Comparison of ENCODE assay signal across 15 cellular contexts in the genomic region with DNA sequence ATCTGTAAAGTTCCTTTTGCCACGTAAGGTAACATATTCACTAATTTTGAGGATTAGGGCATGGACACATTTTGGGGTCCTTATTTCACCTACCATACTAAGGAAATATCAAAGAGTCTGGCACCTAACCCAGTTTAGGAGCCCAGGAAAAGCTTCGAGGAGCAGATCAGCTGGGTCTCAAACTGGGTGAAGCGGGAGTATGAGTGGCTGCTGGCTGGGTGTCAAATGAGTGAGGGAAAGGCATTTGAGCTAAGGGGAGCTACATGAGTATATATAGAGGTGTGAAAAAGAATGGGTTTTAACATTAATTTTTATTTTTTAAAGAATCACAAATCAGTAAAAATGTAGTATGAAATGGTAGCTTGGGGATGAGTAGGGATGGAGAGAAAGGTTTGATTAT.
"Had no signal": no experiment of that assay in that cellular context is flagged by ENCODE, and none has a peak within 500 bp of the region (broad histone marks: within the 10 kb centered on the region; RNA-seq: fewer than 3 reads in every experiment).

No MANE protein-coding gene starts in this region.

- DNase-seq: activated CD4-positive, alpha-beta T cell treated with anti-CD3 and anti-CD28 coated beads for 1 hour; activated CD4-positive, alpha-beta T cell treated with anti-CD3 and anti-CD28 coated beads, Interleukin-2, amount 50 U/mL, for 48 hours; activated gamma-delta T cell treated with Interleukin-2 at 50 U/mL for 16 hours; effector memory CD8-positive, alpha-beta T cell; esophagus squamous epithelium; natural killer cell; sigmoid colon; stimulated activated CD8-positive, alpha-beta memory T cell treated with anti-CD3 and anti-CD28 coated beads, Interleukin-4, amount 100 ng/mL, for 48 hours; stimulated activated naive CD4-positive, alpha-beta T cell; T-helper 17 cell had no signal

- ATAC-seq: effector memory CD8-positive, alpha-beta T cell; natural killer cell; T-helper 17 cell had no signal

- H3K4me1 Mint-ChIP-seq: T-helper 17 cell had no signal

- H3K27ac Mint-ChIP-seq: activated naive CD8-positive, alpha-beta T cell; activated T-helper 1 cell treated with anti-CD3 and anti-CD28 coated beads, Interleukin-12 subunit alpha, Interleukin-12 subunit beta, Interleukin-2, Interleukin-4 antibody, amounts not matched to agents 30 ng/mL and 10 ng/mL and 1 ng/mL, durations not matched to agents 14 hours and 24 hours and 36 hours; effector memory CD8-positive, alpha-beta T cell; natural killer cell; T-helper 17 cell had no signal

- H3K9me3 ChIP-seq: esophagus squamous epithelium, neutrophil, sigmoid colon had no signal

- H3K36me3 ChIP-seq: cardiac muscle cell, esophagus squamous epithelium, neutrophil, sigmoid colon had no signal

- H3K4me1 ChIP-seq: esophagus squamous epithelium, sigmoid colon had no signal

- H3K27me3 Mint-ChIP-seq: activated naive CD8-positive, alpha-beta T cell; effector memory CD8-positive, alpha-beta T cell; T-helper 17 cell had no signal

- H3K9me3 Mint-ChIP-seq: effector memory CD8-positive, alpha-beta T cell had no signal

- H3K4me3 ChIP-seq: cardiac muscle cell, esophagus squamous epithelium, sigmoid colon had no signal

- H3K27ac ChIP-seq: cardiac muscle cell, esophagus squamous epithelium, sigmoid colon, VCaP had no signal

- H3K4me3 Mint-ChIP-seq: activated naive CD8-positive, alpha-beta T cell; activated T-helper 1 cell treated with anti-CD3 and anti-CD28 coated beads, Interleukin-12 subunit alpha, Interleukin-12 subunit beta, Interleukin-2, Interleukin-4 antibody, amounts not matched to agents 30 ng/mL and 10 ng/mL and 1 ng/mL, durations not matched to agents 14 hours and 24 hours and 36 hours; effector memory CD8-positive, alpha-beta T cell; natural killer cell; T-helper 17 cell had no signal

- H3K27me3 ChIP-seq: cardiac muscle cell, esophagus squamous epithelium, neutrophil, sigmoid colon had no signal
